22 cellular contexts compared by ENCODE assay signal in genomic region chr10:114391599-114391998, GRCh38.
"Had no signal": no experiment of that assay in that cellular context is flagged by ENCODE, and none has a peak within 500 bp of the region (broad histone marks: within the 10 kb centered on the region; RNA-seq: fewer than 3 reads in every experiment).

No MANE protein-coding gene starts in this region.

- ATAC-seq: effector memory CD8-positive, alpha-beta T cell; left lobe of liver; right cardiac atrium; T-helper 17 cell had no signal

- H3K9me3 ChIP-seq: prostate gland, vagina had no signal

- H3K36me3 ChIP-seq: prostate gland, vagina had no signal

- FAIRE-seq: frontal cortex had no signal

- H3K4me3 ChIP-seq: lung, prostate gland, skin epidermis, vagina had no signal

- H3K27ac ChIP-seq: prostate gland, skin epidermis, vagina, VCaP had no signal

- DNase-seq: activated CD4-positive, alpha-beta T cell treated with anti-CD3 and anti-CD28 coated beads for 1 hour; activated CD4-positive, alpha-beta T cell treated with anti-CD3 and anti-CD28 coated beads, Interleukin-2, amount 50 U/mL, for 4 hours; activated naive CD4-positive, alpha-beta T cell treated with Interleukin-2 at 50 U/mL for 16 hours; activated naive CD8-positive, alpha-beta T cell treated with anti-CD3 and anti-CD28 coated beads, Interleukin-2, amount 10 ng/mL, durations not matched to agents 7 days and 5 days; activated T-cell treated with anti-CD3 and anti-CD28 coated beads, Interleukin-2, amount 50 U/mL, for 1 hour; amygdala; dermis blood vessel endothelial cell; effector memory CD8-positive, alpha-beta T cell; hypothalamus; islet precursor cell; midbrain; right cardiac atrium; stimulated activated CD4-positive, alpha-beta T cell treated with anti-CD3 and anti-CD28 coated beads, Interleukin-15, amount 100 ng/mL, for 24 hours; stimulated activated CD4-positive, alpha-beta T cell treated with anti-CD3 and anti-CD28 coated beads, Interleukin-2, amount 100 ng/mL, for 48 hours; T-helper 17 cell had no signal

- H3K27me3 ChIP-seq: vagina had no signal

- H3K4me1 ChIP-seq: prostate gland had no signal
